In the genomic region with DNA sequence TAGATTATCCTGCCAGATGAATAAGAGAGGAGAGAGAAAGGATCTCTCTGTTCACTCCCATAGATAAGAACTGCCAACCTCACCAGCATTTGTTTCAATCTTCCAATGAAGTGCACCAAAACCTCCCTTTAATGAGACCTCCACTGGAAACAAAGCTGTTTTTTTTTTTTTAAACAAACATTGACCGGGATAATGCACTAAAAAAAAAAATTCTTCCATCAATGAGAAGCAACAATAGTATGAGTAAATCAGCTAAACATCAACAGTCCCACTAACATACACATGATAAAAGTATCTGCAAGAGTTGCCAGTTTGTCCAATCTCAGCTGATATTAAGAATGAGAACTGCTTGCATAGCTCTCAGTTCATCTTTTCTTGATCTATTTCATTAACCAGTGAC, we compare ENCODE assay signal across 23 cellular contexts. TPM values are rescaled to one million over a fixed set of nuclear protein-coding genes. Genes with fewer than 3 reads are reported as not detected.
"Had no signal": no experiment of that assay in that cellular context is flagged by ENCODE, and none has a peak within 500 bp of the region (broad histone marks: within the 10 kb centered on the region; RNA-seq: fewer than 3 reads in every experiment).

No MANE protein-coding gene starts in this region.

- H3K36me3 ChIP-seq: ovary, vagina had no signal

- H3K27me3 ChIP-seq: heart right ventricle, ovary, transverse colon, vagina had no signal

- H3K9me3 Mint-ChIP-seq: activated T-cell treated with anti-CD3 and anti-CD28 coated beads, Interleukin-2, amount 50 U/mL, for 72 hours; stimulated activated naive CD8-positive, alpha-beta T cell treated with anti-CD3 and anti-CD28 coated beads, Interleukin-15, Interleukin-2, amounts not matched to agents 100 ng/mL and 50 ng/mL, for 24 hours had no signal

- H3K4me3 ChIP-seq: lung, ovary, transverse colon, vagina had no signal

- H3K27ac Mint-ChIP-seq: activated T-cell treated with anti-CD3 and anti-CD28 coated beads, Interleukin-2, amount 50 U/mL, for 72 hours; naive thymus-derived CD8-positive, alpha-beta T cell; stimulated activated naive CD8-positive, alpha-beta T cell treated with anti-CD3 and anti-CD28 coated beads, Interleukin-15, Interleukin-2, amounts not matched to agents 100 ng/mL and 50 ng/mL, for 24 hours had no signal

- H3K27me3 Mint-ChIP-seq: brain had no signal

- H3K4me3 Mint-ChIP-seq: activated T-cell treated with anti-CD3 and anti-CD28 coated beads, Interleukin-2, amount 50 U/mL, for 72 hours; naive thymus-derived CD8-positive, alpha-beta T cell; stimulated activated naive CD8-positive, alpha-beta T cell treated with anti-CD3 and anti-CD28 coated beads, Interleukin-15, Interleukin-2, amounts not matched to agents 100 ng/mL and 50 ng/mL, for 24 hours had no signal

- H3K4me1 Mint-ChIP-seq: naive thymus-derived CD8-positive, alpha-beta T cell had no signal

- H3K9me3 ChIP-seq: heart right ventricle, ovary, transverse colon, vagina had no signal

- H3K27ac ChIP-seq: epithelial cell of prostate, ovary, transverse colon, vagina had no signal

- DNase-seq: activated CD4-positive, alpha-beta T cell treated with anti-CD3 and anti-CD28 coated beads for 4 hours; activated CD4-positive, alpha-beta T cell treated with anti-CD3 and anti-CD28 coated beads, Interleukin-2, amount 50 U/mL, for 48 hours; activated CD4-positive, CD25-positive, alpha-beta regulatory T cell; activated effector memory CD4-positive, alpha-beta T cell treated with anti-CD3 and anti-CD28 coated beads, Interleukin-2, amount 50 U/mL, for 16 hours; activated naive CD4-positive, alpha-beta T cell treated with anti-CD3 and anti-CD28 coated beads, Interleukin-2, amount 50 U/mL, for 16 hours; activated T-cell treated with anti-CD3 and anti-CD28 coated beads, Interleukin-2, amount 50 U/mL, for 72 hours; aorta; central memory CD4-positive, alpha-beta T cell; heart right ventricle; kidney; naive thymus-derived CD8-positive, alpha-beta T cell; ovary; right cardiac atrium; stimulated activated CD4-positive, alpha-beta T cell treated with anti-CD3 and anti-CD28 coated beads, Interleukin-4, amount 100 ng/mL, for 24 hours; T-helper 9 cell; transverse colon had no signal

- ATAC-seq: activated T-cell treated with anti-CD3 and anti-CD28 coated beads, Interleukin-2, amount 50 U/mL, for 72 hours; heart right ventricle; left lobe of liver; naive thymus-derived CD8-positive, alpha-beta T cell; right cardiac atrium had no signal

RNA-seq across cellular contexts. Expression of a gene that starts 19.9 kb away (rescaled TPM):
- total RNA-seq: naive thymus-derived CD8-positive, alpha-beta T cell; T-helper 1 cell treated with Interleukin-12 subunit alpha and Interleukin-12 subunit beta and Interleukin-4 antibody, amounts not matched to agents 30 ng/mL and 1 ng/mL, for 36 hours had no signal
- polyA plus RNA-seq: naive thymus-derived CD8-positive, alpha-beta T cell had no signal
